Comparison of ENCODE assay signal across 11 cellular contexts in genomic region chr5:138469540-138470321, GRCh38. TPM values are rescaled to one million over a fixed set of nuclear protein-coding genes. Genes with fewer than 3 reads are reported as not detected.
A peak's percentile ranks its signal among the peaks of the same experiment; 100 is the strongest.
DNase-seq lines count a peak whose midpoint lies in the region; ATAC-seq and TF ChIP-seq lines count a peak whose summit lies in the region.
"Had no signal": no experiment of that assay in that cellular context is flagged by ENCODE, and none has a peak within 500 bp of the region (broad histone marks: within the 10 kb centered on the region; RNA-seq: fewer than 3 reads in every experiment).

No MANE protein-coding gene starts in this region.

- H3K27ac Mint-ChIP-seq in activated CD8-positive, alpha-beta T cell treated with anti-CD3 and anti-CD28 coated beads for 36 hours: no peak overlapping the region
- H3K27ac Mint-ChIP-seq in activated CD8-positive, alpha-beta T cell treated with anti-CD3 and anti-CD28 coated beads, Interleukin-2, amount 10 ng/mL, durations not matched to agents 7 days and 5 days: no peak overlapping the region
- no peak overlapping the region for H3K27ac Mint-ChIP-seq in activated CD4-positive, alpha-beta memory T cell treated with anti-CD3 and anti-CD28 coated beads for 36 hours
- H3K27ac Mint-ChIP-seq in T-helper 2 cell treated with Interferon-gamma antibody and Interleukin-4, amounts not matched to agents 5 μg/mL and 100 μg/mL, for 36 hours: no peak overlapping the region
- H3K27ac Mint-ChIP-seq: memory B cell had no signal

- no peaks in the 10 kb centered on the region for H3K9me3 Mint-ChIP-seq in activated CD8-positive, alpha-beta T cell treated with anti-CD3 and anti-CD28 coated beads for 36 hours
- H3K9me3 Mint-ChIP-seq in activated CD8-positive, alpha-beta T cell treated with anti-CD3 and anti-CD28 coated beads, Interleukin-2, amount 10 ng/mL, durations not matched to agents 7 days and 5 days (ENCODE audit: insufficient read depth): no peaks in the 10 kb centered on the region
- no peaks in the 10 kb centered on the region for H3K9me3 Mint-ChIP-seq in activated CD4-positive, alpha-beta memory T cell treated with anti-CD3 and anti-CD28 coated beads for 36 hours
- no peaks in the 10 kb centered on the region for H3K9me3 Mint-ChIP-seq in T-helper 2 cell treated with Interferon-gamma antibody and Interleukin-4, amounts not matched to agents 5 μg/mL and 100 μg/mL, for 36 hours
- H3K9me3 Mint-ChIP-seq: memory B cell had no signal

- ATAC-seq in activated CD8-positive, alpha-beta T cell treated with anti-CD3 and anti-CD28 coated beads for 36 hours: no peak
- no peak for ATAC-seq in activated CD8-positive, alpha-beta T cell treated with anti-CD3 and anti-CD28 coated beads, Interleukin-2, amount 10 ng/mL, durations not matched to agents 7 days and 5 days
- ATAC-seq in GM21381 (IDR thresholded peaks at IDR 0.05; ENCODE audit: unreplicated experiment) (no peak), GM21786 (IDR thresholded peaks at IDR 0.05; ENCODE audit: unreplicated experiment) (no peak)

- DNase-seq in activated CD8-positive, alpha-beta T cell treated with anti-CD3 and anti-CD28 coated beads for 36 hours: no peak
- DNase-seq in activated CD8-positive, alpha-beta T cell treated with anti-CD3 and anti-CD28 coated beads, Interleukin-2, amount 10 ng/mL, durations not matched to agents 7 days and 5 days: no peak
- DNase-seq in activated CD4-positive, alpha-beta memory T cell treated with anti-CD3 and anti-CD28 coated beads for 36 hours: peak; percentile 16
- DNase-seq in hepatic stellate cell (ENCODE audit: low spot score): peak; percentile 37
- DNase-seq in T-helper 2 cell treated with Interferon-gamma antibody and Interleukin-4, amounts not matched to agents 5 μg/mL and 100 μg/mL, for 36 hours (ENCODE audit: low spot score): no peak
- DNase-seq: KG1 had no signal

- H3K27ac ChIP-seq in subcutaneous abdominal adipose tissue (ENCODE audit: low read depth, low read length): no peak overlapping the region
- H3K27ac ChIP-seq: BLaER1 had no signal

- peaks cover 0 to 18% (median 0%) of the 10 kb centered on the region in 5 donors for H3K27me3 ChIP-seq in subcutaneous abdominal adipose tissue (ENCODE audit: control insufficient read depth in 5 of 5, insufficient read depth in 4 of 5, low read length in 5 of 5)

- intact Hi-C loops in activated CD8-positive, alpha-beta T cell treated with anti-CD3 and anti-CD28 coated beads for 36 hours (cut with micrococcal nuclease): loop anchor here (5.0 kb wide), 1 partner anchor 33 kb away; no protein-coding TSS in a partner anchor
- intact Hi-C loops in activated CD4-positive, alpha-beta memory T cell treated with anti-CD3 and anti-CD28 coated beads for 36 hours (cut with micrococcal nuclease): no loop called here

- H3K36me3 ChIP-seq in subcutaneous abdominal adipose tissue (ENCODE audit: control insufficient read depth in 5 of 5, insufficient read depth in 5 of 5, low read length in 5 of 5): peaks cover 0 to 23% (median 17%) of the 10 kb centered on the region in 5 donors

- CTCF ChIA-PET in activated CD8-positive, alpha-beta T cell treated with anti-CD3 and anti-CD28 coated beads for 36 hours (lab: Charles Lee): no interaction called here
- CTCF ChIA-PET in activated CD8-positive, alpha-beta T cell treated with anti-CD3 and anti-CD28 coated beads, Interleukin-2, amount 10 ng/mL, durations not matched to agents 7 days and 5 days (lab: Charles Lee): no interaction called here
- CTCF ChIA-PET in activated CD4-positive, alpha-beta memory T cell treated with anti-CD3 and anti-CD28 coated beads for 36 hours (lab: Charles Lee): interaction anchor here (2.1 kb wide), 1 partner anchor 20 kb away, joined by 5 read pairs; no protein-coding TSS in a partner anchor

- POLR2A ChIA-PET in activated CD8-positive, alpha-beta T cell treated with anti-CD3 and anti-CD28 coated beads for 36 hours (lab: Charles Lee): interaction anchor here (0.6 to 1.3 kb wide), 4 partner anchors 10 to 39 kb away, joined by 3 to 6 read pairs (median 3); no protein-coding TSS in a partner anchor
- POLR2A ChIA-PET in activated CD8-positive, alpha-beta T cell treated with anti-CD3 and anti-CD28 coated beads, Interleukin-2, amount 10 ng/mL, durations not matched to agents 7 days and 5 days (lab: Charles Lee): interaction anchor here (0.8 to 1.0 kb wide), 2 partner anchors 11 to 34 kb away, joined by 3 read pairs; no protein-coding TSS in a partner anchor
- POLR2A ChIA-PET in activated CD4-positive, alpha-beta memory T cell treated with anti-CD3 and anti-CD28 coated beads for 36 hours (lab: Charles Lee): interaction anchor here (1.1 kb wide), 1 partner anchor 41 kb away, joined by 3 read pairs; no protein-coding TSS in a partner anchor

- peaks cover 28% of the 10 kb centered on the region for H3K36me3 Mint-ChIP-seq in activated CD8-positive, alpha-beta T cell treated with anti-CD3 and anti-CD28 coated beads for 36 hours (ENCODE audit: low read depth)
- peaks cover 6% of the 10 kb centered on the region for H3K36me3 Mint-ChIP-seq in activated CD8-positive, alpha-beta T cell treated with anti-CD3 and anti-CD28 coated beads, Interleukin-2, amount 10 ng/mL, durations not matched to agents 7 days and 5 days (ENCODE audit: low read depth)
- peaks cover 25% of the 10 kb centered on the region for H3K36me3 Mint-ChIP-seq in activated CD4-positive, alpha-beta memory T cell treated with anti-CD3 and anti-CD28 coated beads for 36 hours
- peaks cover 10% of the 10 kb centered on the region for H3K36me3 Mint-ChIP-seq in T-helper 2 cell treated with Interferon-gamma antibody and Interleukin-4, amounts not matched to agents 5 μg/mL and 100 μg/mL, for 36 hours (ENCODE audit: low read depth)

- H3K9me3 ChIP-seq in subcutaneous abdominal adipose tissue (ENCODE audit: control insufficient read depth in 5 of 5, low read length in 5 of 5): no peaks in the 10 kb centered on the region
- H3K9me3 ChIP-seq: BLaER1 had no signal

- no peak for TF ChIP-seq CTCF in activated CD8-positive, alpha-beta T cell treated with anti-CD3 and anti-CD28 coated beads for 36 hours (IDR thresholded peaks at IDR 0.05)

- H3K4me1 ChIP-seq in subcutaneous abdominal adipose tissue (ENCODE audit: control insufficient read depth in 5 of 5, insufficient read depth in 5 of 5, low read length in 5 of 5): peaks cover 11 to 29% (median 26%) of the 10 kb centered on the region in 5 donors

- H3K4me3 ChIP-seq in subcutaneous abdominal adipose tissue (ENCODE audit: low read depth in 1 of 5, low read length in 5 of 5): peak overlapping the region in 3 of 5 donors; percentile 26 to 86 (median 35)
- H3K4me3 ChIP-seq: BLaER1 had no signal

- H3K4me3 Mint-ChIP-seq in activated CD8-positive, alpha-beta T cell treated with anti-CD3 and anti-CD28 coated beads for 36 hours: peak overlapping the region; percentile 36
- no peak overlapping the region for H3K4me3 Mint-ChIP-seq in activated CD8-positive, alpha-beta T cell treated with anti-CD3 and anti-CD28 coated beads, Interleukin-2, amount 10 ng/mL, durations not matched to agents 7 days and 5 days
- H3K4me3 Mint-ChIP-seq in activated CD4-positive, alpha-beta memory T cell treated with anti-CD3 and anti-CD28 coated beads for 36 hours: no peak overlapping the region
- H3K4me3 Mint-ChIP-seq in T-helper 2 cell treated with Interferon-gamma antibody and Interleukin-4, amounts not matched to agents 5 μg/mL and 100 μg/mL, for 36 hours: no peak overlapping the region
- H3K4me3 Mint-ChIP-seq: memory B cell had no signal

- H3K9ac ChIP-seq in subcutaneous abdominal adipose tissue (ENCODE audit: low read length in 5 of 5): peak overlapping the region in 1 of 5 donors; percentile 16
- H3K9ac ChIP-seq: BLaER1 had no signal

- H3K4me1 Mint-ChIP-seq in activated CD8-positive, alpha-beta T cell treated with anti-CD3 and anti-CD28 coated beads for 36 hours (ENCODE audit: low read depth): peaks cover 23% of the 10 kb centered on the region
- H3K4me1 Mint-ChIP-seq in activated CD8-positive, alpha-beta T cell treated with anti-CD3 and anti-CD28 coated beads, Interleukin-2, amount 10 ng/mL, durations not matched to agents 7 days and 5 days (ENCODE audit: low read depth): peaks cover 18% of the 10 kb centered on the region
- peaks cover 23% of the 10 kb centered on the region for H3K4me1 Mint-ChIP-seq in activated CD4-positive, alpha-beta memory T cell treated with anti-CD3 and anti-CD28 coated beads for 36 hours (ENCODE audit: low read depth)
- peaks cover 11% of the 10 kb centered on the region for H3K4me1 Mint-ChIP-seq in T-helper 2 cell treated with Interferon-gamma antibody and Interleukin-4, amounts not matched to agents 5 μg/mL and 100 μg/mL, for 36 hours (ENCODE audit: low read depth)

- no peaks in the 10 kb centered on the region for H3K27me3 Mint-ChIP-seq in activated CD8-positive, alpha-beta T cell treated with anti-CD3 and anti-CD28 coated beads for 36 hours
- peaks cover 33% of the 10 kb centered on the region for H3K27me3 Mint-ChIP-seq in activated CD8-positive, alpha-beta T cell treated with anti-CD3 and anti-CD28 coated beads, Interleukin-2, amount 10 ng/mL, durations not matched to agents 7 days and 5 days (ENCODE audit: low read depth)
- no peaks in the 10 kb centered on the region for H3K27me3 Mint-ChIP-seq in activated CD4-positive, alpha-beta memory T cell treated with anti-CD3 and anti-CD28 coated beads for 36 hours
- H3K27me3 Mint-ChIP-seq in T-helper 2 cell treated with Interferon-gamma antibody and Interleukin-4, amounts not matched to agents 5 μg/mL and 100 μg/mL, for 36 hours (ENCODE audit: low read depth): peaks cover 18% of the 10 kb centered on the region
- H3K27me3 Mint-ChIP-seq: memory B cell had no signal

RNA-seq across cellular contexts. Expression of gene EGR1, which starts 4.5 kb away (rescaled TPM):
- 10 to 100 TPM; 46.0 to 46.4 TPM for total RNA-seq in activated CD8-positive, alpha-beta T cell treated with anti-CD3 and anti-CD28 coated beads for 36 hours
- 10 to 100 TPM in 1 of 2 experiments, 1 to 10 TPM in 1; 8.9 to 10.1 TPM for total RNA-seq in activated CD8-positive, alpha-beta T cell treated with anti-CD3 and anti-CD28 coated beads, Interleukin-2, amount 10 ng/mL, durations not matched to agents 7 days and 5 days
- total RNA-seq in activated CD4-positive, alpha-beta memory T cell treated with anti-CD3 and anti-CD28 coated beads for 36 hours: 10 to 100 TPM; 64.2 to 69.4 TPM

RNA-seq across cellular contexts. Expression of gene REEP2, which starts 30.9 kb away (rescaled TPM):
- 1 to 10 TPM; 2.9 to 3.1 TPM for total RNA-seq in activated CD8-positive, alpha-beta T cell treated with anti-CD3 and anti-CD28 coated beads for 36 hours
- total RNA-seq in activated CD8-positive, alpha-beta T cell treated with anti-CD3 and anti-CD28 coated beads, Interleukin-2, amount 10 ng/mL, durations not matched to agents 7 days and 5 days: 1 to 10 TPM in 1 of 2 experiments, under 1 TPM in 1; 0.68 to 1.1 TPM
- 10 to 100 TPM in 1 of 2 experiments, 1 to 10 TPM in 1; 6.1 to 10.9 TPM for total RNA-seq in activated CD4-positive, alpha-beta memory T cell treated with anti-CD3 and anti-CD28 coated beads for 36 hours

Comparison
In these comparisons a context has a peak if more than half of its experiments do, and no peak if none do; other contexts are left out.
1. RNA of gene EGR1, which starts 4.5 kb away (total RNA-seq): 64.2 to 69.4 TPM in activated CD4-positive, alpha-beta memory T cell treated with anti-CD3 and anti-CD28 coated beads for 36 hours and 46.0 to 46.4 TPM in activated CD8-positive, alpha-beta T cell treated with anti-CD3 and anti-CD28 coated beads for 36 hours; 8.9 to 10.1 TPM in activated CD8-positive, alpha-beta T cell treated with anti-CD3 and anti-CD28 coated beads, Interleukin-2, amount 10 ng/mL, durations not matched to agents 7 days and 5 days; every median in the first group is over 4 times any median in the second.
2. DNase-seq: peak in activated CD4-positive, alpha-beta memory T cell treated with anti-CD3 and anti-CD28 coated beads for 36 hours (single experiment) and hepatic stellate cell (single experiment); none in activated CD8-positive, alpha-beta T cell treated with anti-CD3 and anti-CD28 coated beads for 36 hours (single experiment), activated CD8-positive, alpha-beta T cell treated with anti-CD3 and anti-CD28 coated beads, Interleukin-2, amount 10 ng/mL, durations not matched to agents 7 days and 5 days (single experiment) and T-helper 2 cell treated with Interferon-gamma antibody and Interleukin-4, amounts not matched to agents 5 μg/mL and 100 μg/mL, for 36 hours (single experiment).